ENCODE assay signal across 28 cellular contexts in the genomic region with DNA sequence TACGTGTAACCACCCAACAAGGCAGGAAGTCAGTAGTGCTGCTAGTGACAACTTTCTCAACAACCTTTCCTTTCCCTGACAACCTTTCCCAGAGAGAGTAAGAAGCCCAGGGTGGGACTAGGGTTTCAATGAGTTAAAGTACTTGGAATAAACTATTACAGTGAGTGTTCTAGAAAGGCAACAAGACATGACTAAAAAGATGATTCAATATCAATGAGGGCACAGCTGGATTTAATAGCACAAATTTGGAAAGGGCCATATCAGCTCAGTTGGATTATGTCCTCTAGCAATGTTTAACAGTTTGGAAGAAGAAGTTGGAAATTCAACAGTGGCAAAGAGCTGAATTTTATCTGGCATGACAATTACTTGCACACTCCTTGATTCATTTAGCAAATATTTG.
"Had no signal": no experiment of that assay in that cellular context is flagged by ENCODE, and none has a peak within 500 bp of the region (broad histone marks: within the 10 kb centered on the region; RNA-seq: fewer than 3 reads in every experiment).

No MANE protein-coding gene starts in this region.

- H3K4me1 Mint-ChIP-seq: naive thymus-derived CD4-positive, alpha-beta T cell; natural killer cell; nephron progenitor cell; stimulated activated memory B cell treated with anti-CD40 and anti-IgM and Interleukin-4, amounts not matched to agents 10 μg/mL and 1 μg/mL and 100 μg/mL, for 72 hours; stimulated activated naive CD8-positive, alpha-beta T cell treated with anti-CD3 and anti-CD28 coated beads, Interleukin-15, amount 100 ng/mL, for 72 hours had no signal

- H3K36me3 Mint-ChIP-seq: natural killer cell had no signal

- H3K36me3 ChIP-seq: neutrophil, pancreas, prostate gland, right lobe of liver, sigmoid colon, thoracic aorta, thyroid gland, tibial nerve, upper lobe of left lung, vagina had no signal

- ATAC-seq: naive thymus-derived CD4-positive, alpha-beta T cell; natural killer cell; pancreas; right cardiac atrium; right lobe of liver; stimulated activated memory B cell treated with anti-CD40 and anti-IgM and Interleukin-4, amounts not matched to agents 10 μg/mL and 1 μg/mL and 100 μg/mL, for 72 hours; stimulated activated naive CD8-positive, alpha-beta T cell treated with anti-CD3 and anti-CD28 coated beads, Interleukin-15, amount 100 ng/mL, for 72 hours; stimulated activated naive CD8-positive, alpha-beta T cell treated with anti-CD3 and anti-CD28 coated beads, Interleukin-15, Interleukin-2, amounts not matched to agents 100 U/mL and 50 U/mL, for 24 hours had no signal

- H3K9me3 ChIP-seq: neutrophil, pancreas, prostate gland, right lobe of liver, thoracic aorta, thyroid gland, vagina had no signal

- H3K27ac ChIP-seq: neutrophil, pancreas, prostate gland, right lobe of liver, sigmoid colon, thoracic aorta, thyroid gland, tibial nerve, upper lobe of left lung, vagina had no signal

- DNase-seq: naive thymus-derived CD4-positive, alpha-beta T cell; natural killer cell; nephron progenitor cell; nucleus accumbens; pancreas; retina; right cardiac atrium; right lobe of liver; sigmoid colon; small intestine; stimulated activated CD4-positive, alpha-beta T cell treated with anti-CD3 and anti-CD28 coated beads, Interleukin-15, amount 100 ng/mL, for 24 hours; stimulated activated CD4-positive, alpha-beta T cell treated with anti-CD3 and anti-CD28 coated beads, Interleukin-2, amount 100 ng/mL, for 24 hours; stimulated activated CD4-positive, alpha-beta T cell treated with anti-CD3 and anti-CD28 coated beads, Interleukin-2, amount 100 ng/mL, for 48 hours; stimulated activated CD4-positive, alpha-beta T cell treated with anti-CD3 and anti-CD28 coated beads, Interleukin-4, amount 100 ng/mL, for 4 hours; stimulated activated CD8-positive, alpha-beta memory T cell treated with anti-CD3 and anti-CD28 coated beads, Interleukin-4, amount 100 ng/mL, for 48 hours; stimulated activated naive CD4-positive, alpha-beta T cell; stimulated activated naive CD8-positive, alpha-beta T cell treated with anti-CD3 and anti-CD28 coated beads, Interleukin-15, amount 100 ng/mL, for 72 hours; stimulated activated naive CD8-positive, alpha-beta T cell treated with anti-CD3 and anti-CD28 coated beads, Interleukin-15, Interleukin-2, amounts not matched to agents 100 U/mL and 50 U/mL, for 24 hours; thyroid gland; trophoblast cell; upper lobe of left lung had no signal

- H3K4me3 ChIP-seq: pancreas, prostate gland, right lobe of liver, sigmoid colon, thoracic aorta, thyroid gland, tibial nerve, upper lobe of left lung, vagina had no signal

- H3K27me3 ChIP-seq: neutrophil, pancreas, right lobe of liver, sigmoid colon, thyroid gland, tibial nerve, upper lobe of left lung, vagina had no signal

- H3K4me1 ChIP-seq: pancreas, prostate gland, right lobe of liver, sigmoid colon, thyroid gland, tibial nerve, upper lobe of left lung, vagina had no signal

- H3K27ac Mint-ChIP-seq: naive thymus-derived CD4-positive, alpha-beta T cell; natural killer cell; nephron progenitor cell; stimulated activated memory B cell treated with anti-CD40 and anti-IgM and Interleukin-4, amounts not matched to agents 10 μg/mL and 1 μg/mL and 100 μg/mL, for 72 hours; stimulated activated naive CD8-positive, alpha-beta T cell treated with anti-CD3 and anti-CD28 coated beads, Interleukin-15, amount 100 ng/mL, for 72 hours had no signal

- H3K4me3 Mint-ChIP-seq: naive thymus-derived CD4-positive, alpha-beta T cell; natural killer cell; nephron progenitor cell; neural crest cell; stimulated activated memory B cell treated with anti-CD40 and anti-IgM and Interleukin-4, amounts not matched to agents 10 μg/mL and 1 μg/mL and 100 μg/mL, for 72 hours; stimulated activated naive CD8-positive, alpha-beta T cell treated with anti-CD3 and anti-CD28 coated beads, Interleukin-15, amount 100 ng/mL, for 72 hours had no signal
